ENCODE assay signal across 15 cellular contexts in genomic region chr16:85350146-85350728, GRCh38.
A peak's percentile ranks its signal among the peaks of the same experiment; 100 is the strongest.
DNase-seq lines count a peak whose midpoint lies in the region; ATAC-seq, FAIRE-seq and TF ChIP-seq lines count a peak whose summit lies in the region.
"Had no signal": no experiment of that assay in that cellular context is flagged by ENCODE, and none has a peak within 500 bp of the region (broad histone marks: within the 10 kb centered on the region; RNA-seq: fewer than 3 reads in every experiment).

No MANE protein-coding gene starts in this region.

- H3K4me3 ChIP-seq in Panc1 (ENCODE audit: low read depth in 2 of 2, low read length in 2 of 2), result no peak overlapping the region
- H3K4me3 ChIP-seq in epithelial cell of esophagus (ENCODE audit: low read length), result no peak overlapping the region
- H3K4me3 ChIP-seq in rectal smooth muscle tissue (ENCODE audit: low read length), result no peak overlapping the region

- POLR2A ChIA-PET in Panc1 (lab: Charles Lee), result no interaction called here

- in situ Hi-C loops in Panc1 (cut with HindIII; ENCODE audit: low pct_unique_long_range_greater_than_20kb, low sequenced_read_pairs), result no loop called here

- H3K4me1 Mint-ChIP-seq in effector memory CD8-positive, alpha-beta T cell (ENCODE audit: low read depth in 2 of 2), result no peaks in the 10 kb centered on the region
- H3K4me1 Mint-ChIP-seq: IgD-negative memory B cell; stimulated activated effector memory CD8-positive, alpha-beta T cell treated with anti-CD3 and anti-CD28 coated beads, Interleukin-12 subunit alpha, Interleukin-12 subunit beta, amount 100 ng/mL, for 72 hours had no signal

- H3K27me3 ChIP-seq in Panc1 (ENCODE audit: control insufficient read depth, insufficient read depth, low read length) (no peaks in the 10 kb centered on the region), rectal smooth muscle tissue (ENCODE audit: control insufficient read depth, insufficient read depth, low read length) (no peaks in the 10 kb centered on the region)

- no peaks in the 10 kb centered on the region for H3K36me3 Mint-ChIP-seq in effector memory CD8-positive, alpha-beta T cell (ENCODE audit: insufficient read depth)
- H3K36me3 Mint-ChIP-seq: activated CD4-positive, alpha-beta memory T cell treated with anti-CD3 and anti-CD28 coated beads for 36 hours; IgD-negative memory B cell; stimulated activated effector memory CD8-positive, alpha-beta T cell treated with anti-CD3 and anti-CD28 coated beads, Interleukin-12 subunit alpha, Interleukin-12 subunit beta, amount 100 ng/mL, for 72 hours had no signal

- FAIRE-seq in GM12891 (lab: Jason Lieb, UNC), result no peak
- FAIRE-seq: endometrium, small intestine had no signal

- peaks cover 0 to 11% of the 10 kb centered on the region in 2 donors for H3K9me3 Mint-ChIP-seq in effector memory CD8-positive, alpha-beta T cell
- H3K9me3 Mint-ChIP-seq: activated CD4-positive, alpha-beta memory T cell treated with anti-CD3 and anti-CD28 coated beads for 36 hours; stimulated activated effector memory CD8-positive, alpha-beta T cell treated with anti-CD3 and anti-CD28 coated beads, Interleukin-12 subunit alpha, Interleukin-12 subunit beta, amount 100 ng/mL, for 72 hours had no signal

- H3K27me3 Mint-ChIP-seq in effector memory CD8-positive, alpha-beta T cell, result peaks cover 11 to 12% of the 10 kb centered on the region in 2 donors
- H3K27me3 Mint-ChIP-seq: activated CD4-positive, alpha-beta memory T cell treated with anti-CD3 and anti-CD28 coated beads for 36 hours had no signal

- H3K36me3 ChIP-seq in Panc1 (ENCODE audit: control insufficient read depth, insufficient read depth, low read length) (no peaks in the 10 kb centered on the region), rectal smooth muscle tissue (ENCODE audit: control insufficient read depth, insufficient read depth, low read length) (no peaks in the 10 kb centered on the region)
- H3K36me3 ChIP-seq: neutrophil had no signal

- no peak overlapping the region for H3K9ac ChIP-seq in rectal smooth muscle tissue (ENCODE audit: low read length)

- DNase-seq in COR-L47 (lab: John Stamatoyannopoulos, UW) (peak; percentile 57), Panc1 (ENCODE audit: low read depth, low spot score) (no peak), epithelial cell of esophagus (ENCODE audit: low read depth) (peak; percentile 84), GM12891 (ENCODE audit: insufficient read length, low spot score) (no peak), amygdala (lab: John Stamatoyannopoulos, UW) (no peak)
- no peak for DNase-seq in effector memory CD8-positive, alpha-beta T cell
- DNase-seq: activated CD4-positive, alpha-beta memory T cell treated with anti-CD3 and anti-CD28 coated beads for 36 hours; activated T-cell treated with anti-CD3 and anti-CD28 coated beads, Interleukin-2, amount 50 U/mL, for 48 hours; mesendoderm had no signal

- H3K27ac ChIP-seq in Panc1 (ENCODE audit: low read length), result peak overlapping the region; percentile 82
- H3K27ac ChIP-seq in rectal smooth muscle tissue (ENCODE audit: low read depth, low read length), result peak overlapping the region; percentile 44
- H3K27ac ChIP-seq: neutrophil had no signal

- H3K4me1 ChIP-seq in Panc1 (ENCODE audit: control insufficient read depth, insufficient read depth, low read length) (peaks cover 50% of the 10 kb centered on the region), rectal smooth muscle tissue (ENCODE audit: control insufficient read depth, insufficient read depth, low read length) (peaks cover 18% of the 10 kb centered on the region)

- BruUV-seq in Panc1 (replicated peaks; lab: Mats Ljungman, UMichigan), result no TSS peak

- intact Hi-C loops in Panc1 (cut with micrococcal nuclease; ENCODE audit: unreplicated experiment), result no loop called here

- no peak for TF ChIP-seq CTCF in Panc1 (IDR thresholded peaks at IDR 0.05)
- TF ChIP-seq CTCF in epithelial cell of esophagus (IDR thresholded peaks at IDR 0.05; ENCODE audit: insufficient read depth, low read depth, low read length, missing control alignments), result no peak

- H3K27ac Mint-ChIP-seq in effector memory CD8-positive, alpha-beta T cell, result no peak overlapping the region
- H3K27ac Mint-ChIP-seq: activated CD4-positive, alpha-beta memory T cell treated with anti-CD3 and anti-CD28 coated beads for 36 hours; IgD-negative memory B cell; stimulated activated effector memory CD8-positive, alpha-beta T cell treated with anti-CD3 and anti-CD28 coated beads, Interleukin-12 subunit alpha, Interleukin-12 subunit beta, amount 100 ng/mL, for 72 hours had no signal

- H3K9me3 ChIP-seq in Panc1 (ENCODE audit: control insufficient read depth, insufficient read depth, low read depth, low read length), result no peaks in the 10 kb centered on the region
- H3K9me3 ChIP-seq: neutrophil had no signal

- ATAC-seq in Panc1, result no peak
- ATAC-seq in effector memory CD8-positive, alpha-beta T cell (replicated peaks), result no peak
- ATAC-seq: stimulated activated effector memory CD8-positive, alpha-beta T cell treated with anti-CD3 and anti-CD28 coated beads, Interleukin-12 subunit alpha, Interleukin-12 subunit beta, amount 100 ng/mL, for 72 hours had no signal

- CTCF ChIA-PET in Panc1 (lab: Charles Lee), result no interaction called here

- H3K4me3 Mint-ChIP-seq in effector memory CD8-positive, alpha-beta T cell, result no peak overlapping the region
- H3K4me3 Mint-ChIP-seq: activated CD4-positive, alpha-beta memory T cell treated with anti-CD3 and anti-CD28 coated beads for 36 hours; IgD-negative memory B cell; stimulated activated effector memory CD8-positive, alpha-beta T cell treated with anti-CD3 and anti-CD28 coated beads, Interleukin-12 subunit alpha, Interleukin-12 subunit beta, amount 100 ng/mL, for 72 hours had no signal

- TF ChIP-seq POLR2A in GM12891 (IDR thresholded peaks at IDR 0.05; ENCODE audit: low read depth, low read length), result no peak

TF ChIP-seq in GM12891, 5 proteins besides CTCF, POLR2A, EP300 and RAD21:
- TF ChIP-seq SPI1 (IDR thresholded peaks at IDR 0.05; ENCODE audit: low read depth, low read length) (no peak), TAF1 (IDR thresholded peaks at IDR 0.05; ENCODE audit: low read depth, low read length) (no peak), POU2F2 (IDR thresholded peaks at IDR 0.05; ENCODE audit: low read depth, low read length) (no peak), PAX5 (IDR thresholded peaks at IDR 0.05; ENCODE audit: insufficient read depth, low read length, severe bottlenecking) (no peak), POLR2AphosphoS5 (IDR thresholded peaks at IDR 0.05; ENCODE audit: low read depth, low read length) (no peak)

Comparison
In these comparisons a context has a peak if more than half of its experiments do, and no peak if none do; other contexts are left out.
1. DNase-seq: peak in COR-L47 (single experiment) and epithelial cell of esophagus (single experiment); none in Panc1 (single experiment), GM12891 (single experiment), effector memory CD8-positive, alpha-beta T cell (0 of 3) and amygdala (0 of 56).